9 cellular contexts compared by ENCODE assay signal in genomic region chr19:50896591-50897190, GRCh38. TPM values are rescaled to one million over a fixed set of nuclear protein-coding genes. Genes with fewer than 3 reads are reported as not detected.
DNase-seq lines count a peak whose midpoint lies in the region; ATAC-seq lines count a peak whose summit lies in the region.
"Had no signal": no experiment of that assay in that cellular context is flagged by ENCODE, and none has a peak within 500 bp of the region (broad histone marks: within the 10 kb centered on the region; RNA-seq: fewer than 3 reads in every experiment).

No MANE protein-coding gene starts in this region.

- H3K4me3 Mint-ChIP-seq in activated naive CD4-positive, alpha-beta T cell treated with anti-CD3 and anti-CD28 coated beads for 36 hours = no peak overlapping the region
- H3K4me3 Mint-ChIP-seq: central memory CD8-positive, alpha-beta T cell had no signal

- DNase-seq in activated naive CD4-positive, alpha-beta T cell treated with anti-CD3 and anti-CD28 coated beads for 36 hours = peak; percentile 48
- DNase-seq in activated naive CD4-positive, alpha-beta T cell treated with Interleukin-2 at 50 U/mL for 16 hours = no peak
- DNase-seq in GM23248 (peak; percentile 67), KBM-7 (peak; percentile 59), astrocyte of the hippocampus (ENCODE audit: low read depth, low spot score) (peak; percentile 25), stromal cell of bone marrow (ENCODE audit: low read depth) (peak; percentile 9), Right ventricle myocardium superior (no peak), 8988T (no peak)

- no peaks in the 10 kb centered on the region for H3K36me3 Mint-ChIP-seq in activated naive CD4-positive, alpha-beta T cell treated with anti-CD3 and anti-CD28 coated beads for 36 hours (ENCODE audit: low read depth)

- H3K4me2 ChIP-seq in GM23248 (ENCODE audit: unreplicated experiment) = no peak overlapping the region

- no peaks in the 10 kb centered on the region for H3K27me3 ChIP-seq in GM23248 (replicated peaks; ENCODE audit: insufficient read depth)

- H3K79me2 ChIP-seq in GM23248 (ENCODE audit: insufficient read depth) = no peaks in the 10 kb centered on the region

- no peak overlapping the region for H3K27ac Mint-ChIP-seq in activated naive CD4-positive, alpha-beta T cell treated with anti-CD3 and anti-CD28 coated beads for 36 hours

- no peak for ATAC-seq in Right ventricle myocardium superior (ENCODE audit: poor library complexity)

- peaks cover 29% of the 10 kb centered on the region for H3K27me3 Mint-ChIP-seq in activated naive CD4-positive, alpha-beta T cell treated with anti-CD3 and anti-CD28 coated beads for 36 hours (ENCODE audit: low read depth)

- no peaks in the 10 kb centered on the region for H3F3A ChIP-seq in GM23248 (ENCODE audit: insufficient read depth)

- in situ Hi-C loops in GM23248 (cut with MboI) (no loop called here), KBM-7 (cut with MboI; ENCODE audit: low pct_unique_long_range_greater_than_20kb, low sequenced_read_pairs) (no loop called here)

- H3K9me3 Mint-ChIP-seq in activated naive CD4-positive, alpha-beta T cell treated with anti-CD3 and anti-CD28 coated beads for 36 hours = peaks cover 11% of the 10 kb centered on the region

- CTCF ChIA-PET in activated naive CD4-positive, alpha-beta T cell treated with anti-CD3 and anti-CD28 coated beads for 36 hours (lab: Charles Lee) = no interaction called here

- no peaks in the 10 kb centered on the region for H4K20me1 ChIP-seq in GM23248 (ENCODE audit: insufficient read depth)

- no peak overlapping the region for H2AFZ ChIP-seq in GM23248

- H3K4me1 ChIP-seq in GM23248 (ENCODE audit: insufficient read depth) = no peaks in the 10 kb centered on the region

- H3K4me1 Mint-ChIP-seq in activated naive CD4-positive, alpha-beta T cell treated with anti-CD3 and anti-CD28 coated beads for 36 hours (ENCODE audit: low read depth) = no peaks in the 10 kb centered on the region
- H3K4me1 Mint-ChIP-seq: central memory CD8-positive, alpha-beta T cell had no signal

- no peak overlapping the region for H3K27ac ChIP-seq in GM23248

- no peaks in the 10 kb centered on the region for H3K9me3 ChIP-seq in GM23248 (ENCODE audit: low read depth)

- H3K36me3 ChIP-seq in GM23248 (ENCODE audit: low read depth) = no peaks in the 10 kb centered on the region

- intact Hi-C loops in activated naive CD4-positive, alpha-beta T cell treated with anti-CD3 and anti-CD28 coated beads for 36 hours (cut with micrococcal nuclease) = no loop called here
- intact Hi-C loops in Right ventricle myocardium superior (cut with DNase I) = no loop called here

- no peak overlapping the region for H3K9ac ChIP-seq in GM23248

- 39 to 44% methylated on average over 6 of the region's 6 CpGs for WGBS in GM23248 (ENCODE audit: low coverage in 1 of 2, low lambda C conversion rate in 2 of 2, missing lambda C conversion rate in 2 of 2), 2 experiments

- H3K4me3 ChIP-seq in GM23248 = no peak overlapping the region

- H3K9me2 ChIP-seq in GM23248 (ENCODE audit: insufficient read depth) = no peaks in the 10 kb centered on the region

RNA-seq across cellular contexts. Expression of gene KLK4, which starts 14.5 kb away (rescaled TPM):
- not detected for total RNA-seq in activated naive CD4-positive, alpha-beta T cell treated with anti-CD3 and anti-CD28 coated beads for 36 hours
- not detected in 2 replicates for total RNA-seq in GM23248 (2014; rRNA removed; shearing (Covaris generic))
- polyA plus RNA-seq in GM23248 (2016; fragmentation: Nextera tagmentation; extraction: Ambion mirVana) = not detected in 2 replicates
- total RNA-seq in Right ventricle myocardium superior = not detected

RNA-seq across cellular contexts. Expression of gene KLK2, which starts 23.5 kb away (rescaled TPM):
- not detected for total RNA-seq in activated naive CD4-positive, alpha-beta T cell treated with anti-CD3 and anti-CD28 coated beads for 36 hours
- not detected in 2 replicates for total RNA-seq in GM23248 (2014; rRNA removed; shearing (Covaris generic))
- not detected in 2 replicates for polyA plus RNA-seq in GM23248 (2016; fragmentation: Nextera tagmentation; extraction: Ambion mirVana)
- not detected for total RNA-seq in Right ventricle myocardium superior

RNA-seq across cellular contexts. Expression of gene KLK3, which starts 42.0 kb away (rescaled TPM):
- total RNA-seq in activated naive CD4-positive, alpha-beta T cell treated with anti-CD3 and anti-CD28 coated beads for 36 hours = not detected
- not detected in 2 replicates for total RNA-seq in GM23248 (2014; rRNA removed; shearing (Covaris generic))
- polyA plus RNA-seq in GM23248 (2016; fragmentation: Nextera tagmentation; extraction: Ambion mirVana) = not detected in 2 replicates
- not detected for total RNA-seq in Right ventricle myocardium superior

RNA-seq across cellular contexts. Expression of gene KLK5, which starts 56.1 kb away (rescaled TPM):
- total RNA-seq in activated naive CD4-positive, alpha-beta T cell treated with anti-CD3 and anti-CD28 coated beads for 36 hours = not detected
- not detected in 2 replicates for total RNA-seq in GM23248 (2014; rRNA removed; shearing (Covaris generic))
- 0.23 TPM in 1 of 2 replicates, not detected in the other for polyA plus RNA-seq in GM23248 (2016; fragmentation: Nextera tagmentation; extraction: Ambion mirVana)
- not detected for total RNA-seq in Right ventricle myocardium superior

Comparison
In these comparisons a context has a peak if more than half of its experiments do, and no peak if none do; other contexts are left out.
1. DNase-seq: peak in activated naive CD4-positive, alpha-beta T cell treated with anti-CD3 and anti-CD28 coated beads for 36 hours (single experiment), GM23248 (single experiment), KBM-7 (single experiment), astrocyte of the hippocampus (single experiment) and stromal cell of bone marrow (single experiment); none in activated naive CD4-positive, alpha-beta T cell treated with Interleukin-2 at 50 U/mL for 16 hours (single experiment), Right ventricle myocardium superior (single experiment) and 8988T (single experiment).